Comparison of ENCODE assay signal across 14 cellular contexts in genomic region chr20:46928580-46929132, GRCh38. TPM values are rescaled to one million over a fixed set of nuclear protein-coding genes. Genes with fewer than 3 reads are reported as not detected.
DNase-seq lines count a peak whose midpoint lies in the region; ATAC-seq, FAIRE-seq and TF ChIP-seq lines count a peak whose summit lies in the region.
"Had no signal": no experiment of that assay in that cellular context is flagged by ENCODE, and none has a peak within 500 bp of the region (broad histone marks: within the 10 kb centered on the region; RNA-seq: fewer than 3 reads in every experiment).

No MANE protein-coding gene starts in this region.

- DNase-seq in HTR-8/SVneo (ENCODE audit: insufficient read length, low spot score) (no peak), kidney tubule cell (ENCODE audit: low spot score) (peak; percentile 31), testis (peak; percentile 86), NCI-H748 (lab: John Stamatoyannopoulos, UW; ENCODE audit: unreplicated experiment) (no peak), dedifferentiated amniotic fluid mesenchymal stem cell (ENCODE audit: extremely low spot score) (no peak)
- DNase-seq: central memory CD4-positive, alpha-beta T cell; DND-41; stimulated activated CD4-positive, alpha-beta T cell treated with anti-CD3 and anti-CD28 coated beads, Interleukin-4, amount 100 ng/mL, for 24 hours; trophoblast cell had no signal

- peaks cover 29% of the 10 kb centered on the region for H3K4me1 ChIP-seq in testis
- H3K4me1 ChIP-seq: HAP-1 had no signal

- no peaks in the 10 kb centered on the region for H3K36me3 ChIP-seq in testis (ENCODE audit: low read depth, missing control alignments)
- H3K36me3 ChIP-seq: HAP-1 had no signal

- no peak for TF ChIP-seq POLR2A in testis (IDR thresholded peaks at IDR 0.05)

- H3K9me3 ChIP-seq in testis = no peaks in the 10 kb centered on the region
- H3K9me3 ChIP-seq: HAP-1 had no signal

- 23 to 39% methylated on average over 12 of the region's 12 CpGs for WGBS in testis, 2 donors

- no peaks in the 10 kb centered on the region for H3K27me3 ChIP-seq in testis

- peak; percentile 46 for FAIRE-seq in HTR-8/SVneo (lab: Jason Lieb, UNC)

- ATAC-seq in HG02763 (IDR thresholded peaks at IDR 0.05; ENCODE audit: unreplicated experiment) (no peak), GM19324 (IDR thresholded peaks at IDR 0.05; ENCODE audit: low FRiP score, unreplicated experiment) (no peak)
- ATAC-seq: natural killer cell treated with Interleukin-12 subunit alpha and Interleukin-12 subunit beta and Interleukin-15 and Interleukin-18, amount 100 ng/mL, for 72 hours had no signal

- H3K27ac ChIP-seq in cingulate gyrus (ENCODE audit: low read depth, low read length) = peak overlapping the region; percentile 83
- peak overlapping the region; percentile 66 to 76 for H3K27ac ChIP-seq in testis

- no peak overlapping the region for H3K4me3 ChIP-seq in testis
- H3K4me3 ChIP-seq: HAP-1 had no signal

- no peak for TF ChIP-seq CTCF in testis (IDR thresholded peaks at IDR 0.05)

- intact Hi-C loops in testis (cut with DNase I; ENCODE audit: low total_unique reads) = no loop called here

RNA-seq across cellular contexts. Expression of gene EYA2, which starts 34.0 kb away (rescaled TPM):
- total RNA-seq in testis = 10 to 100 TPM; 14.6 to 17.2 TPM
- polyA plus RNA-seq in testis (ENCODE audit: insufficient read depth, low read depth, low replicate concordance) = 16.2 TPM

Comparison
In these comparisons a context has a peak if more than half of its experiments do, and no peak if none do; other contexts are left out.
1. DNase-seq: peak in kidney tubule cell (single experiment) and testis (single experiment); none in HTR-8/SVneo (single experiment), NCI-H748 (single experiment) and dedifferentiated amniotic fluid mesenchymal stem cell (single experiment).